Comparison of ENCODE assay signal across 1 cellular context in the genomic region with DNA sequence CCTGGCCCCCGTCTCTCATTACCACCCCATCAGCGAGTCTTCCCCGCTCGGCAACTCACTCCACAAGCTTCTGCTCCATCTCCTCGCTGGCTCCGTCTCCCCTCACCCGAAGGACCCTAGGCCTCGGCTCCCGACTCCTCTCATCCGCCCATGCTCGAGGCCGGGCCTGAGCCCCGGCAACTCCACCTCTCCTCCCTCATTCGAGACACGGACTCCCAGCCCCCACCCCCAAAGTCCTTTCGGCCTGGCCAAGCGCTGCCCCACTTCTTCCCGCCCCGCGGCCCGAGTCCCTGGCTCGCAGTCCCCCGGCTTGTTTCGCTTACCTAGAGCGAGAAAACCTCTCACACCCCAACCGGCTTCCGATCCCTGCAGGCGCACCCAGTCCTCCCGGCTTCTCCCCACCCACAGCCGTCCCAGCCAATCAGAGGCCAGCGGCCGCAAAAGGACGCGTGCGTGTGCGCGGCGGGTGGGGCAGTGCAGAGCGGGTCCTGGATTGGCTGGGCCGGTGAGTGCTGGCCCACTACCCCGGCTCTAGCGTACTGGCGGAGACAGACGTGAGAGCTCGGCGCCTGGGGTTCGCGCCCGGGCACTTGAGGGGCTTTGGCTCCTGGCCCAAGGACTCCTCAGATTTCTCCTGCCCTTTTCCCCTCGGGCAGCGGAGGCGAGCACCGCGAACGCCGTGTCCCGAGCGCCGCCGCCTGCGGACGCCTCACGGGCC.
A peak's percentile ranks its signal among the peaks of the same experiment; 100 is the strongest.
TF ChIP-seq lines count a peak whose summit lies in the region.

TSS of gene HIGD1A (minus strand) at position 378 of the 718 bp plus-strand sequence. CDS start 10,237 bp downstream, outside the sequence.

TF ChIP-seq in HepG2, 621 proteins besides CTCF, POLR2A, EP300 and RAD21 (continued from another document):
- TF ChIP-seq, protein P1, sequence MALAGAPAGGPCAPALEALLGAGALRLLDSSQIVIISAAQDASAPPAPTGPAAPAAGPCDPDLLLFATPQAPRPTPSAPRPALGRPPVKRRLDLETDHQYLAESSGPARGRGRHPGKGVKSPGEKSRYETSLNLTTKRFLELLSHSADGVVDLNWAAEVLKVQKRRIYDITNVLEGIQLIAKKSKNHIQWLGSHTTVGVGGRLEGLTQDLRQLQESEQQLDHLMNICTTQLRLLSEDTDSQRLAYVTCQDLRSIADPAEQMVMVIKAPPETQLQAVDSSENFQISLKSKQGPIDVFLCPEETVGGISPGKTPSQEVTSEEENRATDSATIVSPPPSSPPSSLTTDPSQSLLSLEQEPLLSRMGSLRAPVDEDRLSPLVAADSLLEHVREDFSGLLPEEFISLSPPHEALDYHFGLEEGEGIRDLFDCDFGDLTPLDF (CRISPR knock-in tag; IDR thresholded peaks at IDR 0.05), result peak; percentile 64; the same call in 1 of the 2 replicates
- TF ChIP-seq ZFP90 (CRISPR knock-in tag; IDR thresholded peaks at IDR 0.05; ENCODE audit: borderline replicate concordance), result no peak; the same call in none of the 2 replicates
- TF ChIP-seq ZNF235 (CRISPR knock-in tag; IDR thresholded peaks at IDR 0.05; ENCODE audit: borderline replicate concordance), result no peak
- TF ChIP-seq ZNF484 (CRISPR knock-in tag; IDR thresholded peaks at IDR 0.05; ENCODE audit: borderline replicate concordance, low read depth), result no peak
- TF ChIP-seq ZNF564 (CRISPR knock-in tag; IDR thresholded peaks at IDR 0.05), result no peak
- TF ChIP-seq CC2D1A (CRISPR knock-in tag; IDR thresholded peaks at IDR 0.05), result no peak
- peak; percentile 81 for TF ChIP-seq TAF1 (CRISPR knock-in tag; IDR thresholded peaks at IDR 0.05)
- peak; percentile 77; the same call in 1 of the 2 replicates for TF ChIP-seq ZNF224 (CRISPR knock-in tag; IDR thresholded peaks at IDR 0.05)
- TF ChIP-seq EED (CRISPR knock-in tag; IDR thresholded peaks at IDR 0.05), result no peak
- no peak for TF ChIP-seq HNRNPUL1 (IDR thresholded peaks at IDR 0.05; ENCODE audit: low read depth, low read length)
- TF ChIP-seq NRL (CRISPR knock-in tag; IDR thresholded peaks at IDR 0.05; ENCODE audit: borderline replicate concordance), result peak; percentile 54; the same call in 1 of the 2 replicates
- TF ChIP-seq ZNF329 (CRISPR knock-in tag; IDR thresholded peaks at IDR 0.05; ENCODE audit: low read depth), result peak; percentile 80; the same call in 1 of the 2 replicates
- no peak for TF ChIP-seq CHCHD3 (CRISPR knock-in tag; IDR thresholded peaks at IDR 0.05)
- TF ChIP-seq ZNF713 (CRISPR knock-in tag; IDR thresholded peaks at IDR 0.05), result no peak
- TF ChIP-seq GATAD1 (CRISPR knock-in tag; IDR thresholded peaks at IDR 0.05), result peak; percentile 62
- TF ChIP-seq REPIN1 (CRISPR knock-in tag; IDR thresholded peaks at IDR 0.05; ENCODE audit: borderline replicate concordance, low read depth), result peak; percentile 93
- TF ChIP-seq HCFC1 (IDR thresholded peaks at IDR 0.05; ENCODE audit: low read depth, low read length), result no peak
